8 cellular contexts compared by ENCODE assay signal in the genomic region with DNA sequence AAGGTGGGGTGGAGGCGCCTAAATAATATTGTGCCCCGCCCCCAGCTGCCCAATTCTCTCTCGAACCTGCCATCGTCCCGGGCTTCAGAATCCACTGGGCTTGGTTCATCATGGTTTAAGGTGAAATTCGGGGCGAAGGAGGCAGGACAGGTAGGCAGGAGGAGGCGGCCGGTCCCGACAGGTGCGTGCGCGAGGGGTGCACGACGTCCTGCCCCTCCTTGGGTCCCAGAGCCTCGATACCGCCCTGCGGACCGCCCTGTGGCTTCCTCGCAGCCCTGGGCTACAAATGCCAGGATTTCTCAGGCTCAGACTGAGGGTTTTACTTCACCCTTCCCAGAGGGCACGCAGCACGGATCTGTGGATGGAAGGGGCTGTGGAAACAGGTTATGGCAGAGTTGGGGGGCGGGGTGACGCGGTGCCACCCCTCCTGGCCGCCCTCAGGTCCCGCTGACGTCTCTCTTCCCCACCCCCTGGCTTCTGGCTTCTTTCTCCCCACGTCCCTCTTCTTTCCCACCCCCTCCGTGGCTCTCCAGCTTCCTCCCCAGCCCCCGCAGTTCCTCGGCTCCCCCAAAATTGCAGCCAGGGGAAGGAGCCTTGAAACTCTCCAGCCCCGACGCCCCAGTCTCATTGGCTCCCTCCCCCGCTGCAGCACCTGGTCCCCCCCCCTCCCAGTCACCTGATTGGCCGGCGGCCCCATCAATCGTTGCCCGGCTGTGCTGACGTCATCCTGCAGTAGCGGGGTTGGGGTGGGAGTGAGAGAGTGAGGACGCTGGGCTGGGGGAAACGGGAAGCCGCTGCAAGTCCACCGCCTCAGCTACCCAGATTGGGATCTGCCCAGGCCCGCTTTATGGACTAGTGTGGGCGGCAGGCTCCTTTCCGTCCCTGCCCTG. TPM values are rescaled to one million over a fixed set of nuclear protein-coding genes. Genes with fewer than 3 reads are reported as not detected.
DNase-seq lines count a peak whose midpoint lies in the region; ATAC-seq and TF ChIP-seq lines count a peak whose summit lies in the region.

Gene CLSTN3, plus strand, starts transcription at position 725 of the 890 bp plus-strand sequence. CDS start 278 bp downstream, outside the sequence.

- no TSS peak for BruUV-seq in MCF 10A (replicated peaks; lab: Mats Ljungman, UMichigan)

- TF ChIP-seq CTCF in GM10248 (IDR thresholded peaks at IDR 0.05; ENCODE audit: control extremely low read depth, extremely low read depth, low read depth, missing control alignments) (no peak), WERI-Rb-1 (IDR thresholded peaks at IDR 0.05; ENCODE audit: low read depth, low read length) (no peak), MCF 10A (IDR thresholded peaks at IDR 0.05; ENCODE audit: unreplicated experiment) (no peak)

- H3K4me2 ChIP-seq in skeletal muscle satellite cell (ENCODE audit: low read length) = peak within 1 kb of the TSS; percentile 89

- intact Hi-C loops in MCF 10A (cut with micrococcal nuclease) = no loop called here

- H3K27me3 Mint-ChIP-seq in MCF 10A (ENCODE audit: insufficient read depth, unreplicated experiment) = no peaks in the 10 kb centered on the region

- peak within 1 kb of the TSS; percentile 79 for H3K27ac ChIP-seq in WERI-Rb-1

- H3K36me3 Mint-ChIP-seq in MCF 10A (ENCODE audit: insufficient read depth, unreplicated experiment) = peaks cover 20% of the 10 kb centered on the region

- H3K4me3 Mint-ChIP-seq in MCF 10A (ENCODE audit: unreplicated experiment) = peak within 1 kb of the TSS; percentile 72

- H3K36me3 ChIP-seq in WERI-Rb-1 (peaks cover 15% of the 10 kb centered on the region), skeletal muscle satellite cell (ENCODE audit: insufficient read depth, low read length) (no peaks in the 10 kb centered on the region)

- peaks cover 17% of the 10 kb centered on the region for H3K4me1 Mint-ChIP-seq in MCF 10A (ENCODE audit: insufficient read depth, unreplicated experiment)

- peak within 1 kb of the TSS; percentile 33 for H3K27ac Mint-ChIP-seq in MCF 10A (ENCODE audit: low read depth, unreplicated experiment)

- H3K27me3 ChIP-seq in WERI-Rb-1 (ENCODE audit: insufficient read depth, low read depth, severe bottlenecking) (no peaks in the 10 kb centered on the region), skeletal muscle satellite cell (ENCODE audit: control insufficient read depth, insufficient read depth, low read length) (peaks cover 14% of the 10 kb centered on the region)

- POLR2A ChIA-PET in GM10248 (lab: Yijun Ruan, JAX) (no interaction called here), MCF 10A (lab: Yijun Ruan, JAX) (interaction anchor here (0.6 to 1.1 kb wide), 2 partner anchors 17 to 112 kb away, joined by 3 to 4 read pairs; no protein-coding TSS in a partner anchor)

- DNase-seq in GM10248 (ENCODE audit: extremely low spot score) = peak; percentile 100
- peak; percentile 32 for DNase-seq in NCI-H2029 treated with DMSO at 0.1 percent for 48 hours (lab: John Stamatoyannopoulos, UW)
- DNase-seq in WERI-Rb-1 = peak; percentile 91
- DNase-seq in MCF 10A (ENCODE audit: unreplicated experiment) = peak; percentile 51

- H3K9ac ChIP-seq in skeletal muscle satellite cell (ENCODE audit: low read depth, low read length) = peak within 1 kb of the TSS; percentile 47

- H3K4me1 ChIP-seq in skeletal muscle satellite cell (ENCODE audit: control insufficient read depth, insufficient read depth, low read length) = peaks cover 20% of the 10 kb centered on the region

- no peaks in the 10 kb centered on the region for H3K9me3 Mint-ChIP-seq in MCF 10A (ENCODE audit: unreplicated experiment)

- H3K9me3 ChIP-seq in WERI-Rb-1 (ENCODE audit: severe bottlenecking) (no peaks in the 10 kb centered on the region), iPS-18c (ENCODE audit: control insufficient read depth, insufficient read depth, low read length) (no peaks in the 10 kb centered on the region), skeletal muscle satellite cell (replicated peaks; ENCODE audit: low read length) (no peaks in the 10 kb centered on the region)

- H3K4me3 ChIP-seq in WERI-Rb-1 (ENCODE audit: low read depth, low read length) (peak within 1 kb of the TSS; percentile 71), iPS-18c (ENCODE audit: insufficient read depth, low read depth, low read length) (peak within 1 kb of the TSS; percentile 91), skeletal muscle satellite cell (ENCODE audit: low read length) (peak within 1 kb of the TSS; percentile 74)

- CTCF ChIA-PET in GM10248 (lab: Yijun Ruan, JAX) (interaction anchor here (0.9 to 2.0 kb wide), 5 partner anchors 9 to 21 kb away, joined by 3 to 10 read pairs (median 4); partner anchors contain the start of gene C1RL), MCF 10A (lab: Yijun Ruan, JAX) (interaction anchor here (0.7 to 1.3 kb wide), 2 partner anchors 14 to 60 kb away, joined by 3 to 5 read pairs; no protein-coding TSS in a partner anchor)

- peak; percentile 69 for ATAC-seq in HG02759 (IDR thresholded peaks at IDR 0.05; ENCODE audit: unreplicated experiment)
- ATAC-seq in GM18520 (IDR thresholded peaks at IDR 0.05; ENCODE audit: unreplicated experiment) = no peak

RNA-seq across cellular contexts. Expression of gene CLSTN3, which starts in this region (rescaled TPM):
- total RNA-seq in MCF 10A (2022) = 34.6 and 40.2 TPM in 2 replicates
- total RNA-seq in skeletal muscle satellite cell (2012; rRNA removed) = 3.5 and 6.6 TPM in 2 replicates

Comparison
In these comparisons a context has a peak if more than half of its experiments do, and no peak if none do; other contexts are left out.
1. DNase-seq: peak in every context shown above with its lines; median percentile 100 in GM10248; 91 in WERI-Rb-1; 51 in MCF 10A; 32 in NCI-H2029 treated with DMSO at 0.1 percent for 48 hours.